19 cellular contexts compared by ENCODE assay signal in the genomic region with DNA sequence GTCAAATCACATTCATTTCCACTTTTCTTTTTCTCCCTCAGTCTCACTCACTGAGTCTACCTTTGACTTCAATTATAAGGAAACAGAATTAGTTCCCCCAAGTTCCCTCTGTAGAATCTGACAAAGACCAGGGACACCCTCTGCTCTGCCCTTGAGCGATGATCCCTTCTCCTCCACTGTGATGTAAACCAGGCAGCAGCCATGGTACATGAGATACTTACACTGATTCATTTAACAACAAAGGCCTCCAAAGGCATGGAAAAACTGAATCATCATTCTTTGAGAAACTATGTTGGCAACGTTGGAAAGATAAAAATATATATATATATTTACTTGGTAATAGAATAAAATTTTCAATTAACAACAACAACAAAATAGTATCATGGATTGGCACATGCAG.
A peak's percentile ranks its signal among the peaks of the same experiment; 100 is the strongest.
DNase-seq lines count a peak whose midpoint lies in the region; ATAC-seq and TF ChIP-seq lines count a peak whose summit lies in the region.
"Had no signal": no experiment of that assay in that cellular context is flagged by ENCODE, and none has a peak within 500 bp of the region (broad histone marks: within the 10 kb centered on the region; RNA-seq: fewer than 3 reads in every experiment).

No MANE protein-coding gene starts in this region.

- peaks cover 25% of the 10 kb centered on the region for H3K27me3 Mint-ChIP-seq in activated naive CD4-positive, alpha-beta T cell treated with anti-CD3 and anti-CD28 coated beads, Interleukin-2, amount 50 U/mL, for 24 hours

- no peak overlapping the region for H3K27ac ChIP-seq in mammary epithelial cell (ENCODE audit: insufficient read depth, low read depth, low read length)
- H3K27ac ChIP-seq in hepatocyte: peak overlapping the region; percentile 30
- H3K27ac ChIP-seq: 22Rv1, VCaP had no signal

- H3K9me3 ChIP-seq in mammary epithelial cell (replicated peaks; ENCODE audit: insufficient read depth, low read length) (no peaks in the 10 kb centered on the region), hepatocyte (ENCODE audit: low read depth) (no peaks in the 10 kb centered on the region)
- H3K9me3 ChIP-seq: Caco-2 had no signal

- peak overlapping the region; percentile 43 for H3K27ac Mint-ChIP-seq in activated naive CD4-positive, alpha-beta T cell treated with anti-CD3 and anti-CD28 coated beads, Interleukin-2, amount 50 U/mL, for 24 hours
- no peak overlapping the region for H3K27ac Mint-ChIP-seq in stimulated activated effector memory CD8-positive, alpha-beta T cell treated with anti-CD3 and anti-CD28 coated beads, Interleukin-12 subunit alpha, Interleukin-12 subunit beta, amount 100 ng/mL, for 72 hours
- H3K27ac Mint-ChIP-seq: B cell had no signal

- H3K4me1 Mint-ChIP-seq in activated naive CD4-positive, alpha-beta T cell treated with anti-CD3 and anti-CD28 coated beads, Interleukin-2, amount 50 U/mL, for 24 hours: no peaks in the 10 kb centered on the region
- no peaks in the 10 kb centered on the region for H3K4me1 Mint-ChIP-seq in stimulated activated effector memory CD8-positive, alpha-beta T cell treated with anti-CD3 and anti-CD28 coated beads, Interleukin-12 subunit alpha, Interleukin-12 subunit beta, amount 100 ng/mL, for 72 hours
- H3K4me1 Mint-ChIP-seq: B cell had no signal

- no peak overlapping the region for H3K4me3 Mint-ChIP-seq in activated naive CD4-positive, alpha-beta T cell treated with anti-CD3 and anti-CD28 coated beads, Interleukin-2, amount 50 U/mL, for 24 hours
- no peak overlapping the region for H3K4me3 Mint-ChIP-seq in stimulated activated effector memory CD8-positive, alpha-beta T cell treated with anti-CD3 and anti-CD28 coated beads, Interleukin-12 subunit alpha, Interleukin-12 subunit beta, amount 100 ng/mL, for 72 hours
- H3K4me3 Mint-ChIP-seq: B cell had no signal

- H3K4me3 ChIP-seq in mammary epithelial cell (replicated peaks in 1 of 3; ENCODE audit: insufficient read depth in 1 of 3, low read depth in 2 of 3, low read length in 3 of 3) (no peak overlapping the region), hepatocyte (no peak overlapping the region)

- no peaks in the 10 kb centered on the region for H3K36me3 Mint-ChIP-seq in activated naive CD4-positive, alpha-beta T cell treated with anti-CD3 and anti-CD28 coated beads, Interleukin-2, amount 50 U/mL, for 24 hours
- no peaks in the 10 kb centered on the region for H3K36me3 Mint-ChIP-seq in stimulated activated effector memory CD8-positive, alpha-beta T cell treated with anti-CD3 and anti-CD28 coated beads, Interleukin-12 subunit alpha, Interleukin-12 subunit beta, amount 100 ng/mL, for 72 hours

- BruUV-seq in mammary epithelial cell (replicated peaks; lab: Mats Ljungman, UMichigan): no TSS peak

- H3K4me2 ChIP-seq in mammary epithelial cell (ENCODE audit: insufficient read depth, low read depth, low read length): no peak overlapping the region
- H3K4me2 ChIP-seq in hepatocyte: no peak overlapping the region

- H3K27me3 ChIP-seq in mammary epithelial cell (ENCODE audit: insufficient read depth, low read length): no peaks in the 10 kb centered on the region
- H3K27me3 ChIP-seq in hepatocyte: no peaks in the 10 kb centered on the region

- no peak overlapping the region for H2AFZ ChIP-seq in mammary epithelial cell (ENCODE audit: low read depth, low read length)
- H2AFZ ChIP-seq in hepatocyte: no peak overlapping the region

- no peaks in the 10 kb centered on the region for H4K20me1 ChIP-seq in mammary epithelial cell (ENCODE audit: insufficient read depth, low read length)
- no peaks in the 10 kb centered on the region for H4K20me1 ChIP-seq in hepatocyte (ENCODE audit: insufficient read depth, poor library complexity, severe bottlenecking)

- in situ Hi-C loops in mammary epithelial cell (cut with MboI; ENCODE audit: low sequenced_read_pairs in 2 of 2): no loop called here

- CTCF ChIA-PET in mammary epithelial cell (lab: Charles Lee; ENCODE audit: low non-redundant PET): no interaction called here

- dilution Hi-C loops in mammary epithelial cell (cut with HindIII; ENCODE audit: low sequenced_read_pairs): loop anchor here (10.0 kb wide), 1 partner anchor 82 kb away; no protein-coding TSS in a partner anchor

- ATAC-seq in stimulated activated effector memory CD8-positive, alpha-beta T cell treated with anti-CD3 and anti-CD28 coated beads, Interleukin-12 subunit alpha, Interleukin-12 subunit beta, amount 100 ng/mL, for 72 hours: no peak

- H3K4me1 ChIP-seq in mammary epithelial cell (ENCODE audit: insufficient read depth, low read length) (peaks cover 29% of the 10 kb centered on the region), hepatocyte (ENCODE audit: insufficient read depth) (peaks cover 6% of the 10 kb centered on the region)

- 50% methylated on average over 2 of the region's 2 CpGs for WGBS in mammary epithelial cell (ENCODE audit: low coverage, missing lambda C conversion rate)
- 66% methylated on average over 2 of the region's 2 CpGs for WGBS in hepatocyte (ENCODE audit: low lambda C conversion rate, missing lambda C conversion rate)

- H3K36me3 ChIP-seq in mammary epithelial cell (ENCODE audit: insufficient read depth, low read length): peaks cover 2% of the 10 kb centered on the region
- H3K36me3 ChIP-seq in hepatocyte (replicated peaks; ENCODE audit: insufficient read depth, low read depth): no peaks in the 10 kb centered on the region

- H3K9me2 ChIP-seq in hepatocyte (replicated peaks; ENCODE audit: insufficient read depth): no peaks in the 10 kb centered on the region

- H3K9me3 Mint-ChIP-seq in activated naive CD4-positive, alpha-beta T cell treated with anti-CD3 and anti-CD28 coated beads, Interleukin-2, amount 50 U/mL, for 24 hours: no peaks in the 10 kb centered on the region
- H3K9me3 Mint-ChIP-seq in stimulated activated effector memory CD8-positive, alpha-beta T cell treated with anti-CD3 and anti-CD28 coated beads, Interleukin-12 subunit alpha, Interleukin-12 subunit beta, amount 100 ng/mL, for 72 hours: no peaks in the 10 kb centered on the region

- intact Hi-C loops in mammary epithelial cell (cut with micrococcal nuclease): loop anchor here (5.0 kb wide), 1 partner anchor 86 kb away; the partner anchor contains the start of gene P3H2

- peaks cover 71% of the 10 kb centered on the region for H3K79me2 ChIP-seq in mammary epithelial cell (ENCODE audit: insufficient read depth, low read length)
- H3K79me2 ChIP-seq in hepatocyte: peaks cover under 1% of the 10 kb centered on the region

- TF ChIP-seq CTCF in mammary epithelial cell (conservative IDR thresholded peaks at IDR 0.05 in 1 of 2, IDR thresholded peaks at IDR 0.05 in 1 of 2; ENCODE audit: extremely low read depth in 1 of 2, insufficient read depth in 1 of 2, low read depth in 1 of 2, low read length in 2 of 2): no peak
- TF ChIP-seq CTCF in hepatocyte (IDR thresholded peaks at IDR 0.05; ENCODE audit: poor library complexity): no peak

- no peak for DNase-seq in activated naive CD4-positive, alpha-beta T cell (lab: John Stamatoyannopoulos, UW)
- DNase-seq in mammary epithelial cell: peak; percentile 51
- peak; percentile 63 for DNase-seq in hepatocyte (ENCODE audit: low spot score)
- DNase-seq in stromal cell of bone marrow (ENCODE audit: low read depth): peak; percentile 52
- no peak for DNase-seq in activated gamma-delta T cell (lab: John Stamatoyannopoulos, UW)
- DNase-seq in stimulated activated effector memory CD8-positive, alpha-beta T cell treated with anti-CD3 and anti-CD28 coated beads, Interleukin-12 subunit alpha, Interleukin-12 subunit beta, amount 100 ng/mL, for 72 hours (ENCODE audit: low spot score in 2 of 2): no peak
- DNase-seq in nucleus accumbens (lab: John Stamatoyannopoulos, UW): no peak
- DNase-seq: activated CD4-positive, alpha-beta T cell treated with anti-CD3 and anti-CD28 coated beads, Interleukin-2, amount 50 U/mL, for 48 hours; activated naive CD4-positive, alpha-beta T cell treated with anti-CD3 and anti-CD28 coated beads, Interleukin-2, amount 50 U/mL, for 16 hours; Caco-2; effector CD8-positive, alpha-beta T cell; hypothalamus; NCI-H1436; NCI-H446; T-helper 1 cell had no signal

- H3K9ac ChIP-seq in mammary epithelial cell (ENCODE audit: insufficient read depth, low read length): no peak overlapping the region

Comparison
In these comparisons a context has a peak if more than half of its experiments do, and no peak if none do; other contexts are left out.
1. DNase-seq: peak in mammary epithelial cell (single experiment), hepatocyte (single experiment) and stromal cell of bone marrow (single experiment); none in activated naive CD4-positive, alpha-beta T cell (0 of 4), activated gamma-delta T cell (single experiment), stimulated activated effector memory CD8-positive, alpha-beta T cell treated with anti-CD3 and anti-CD28 coated beads, Interleukin-12 subunit alpha, Interleukin-12 subunit beta, amount 100 ng/mL, for 72 hours (0 of 2) and nucleus accumbens (0 of 56).